In the genomic region with DNA sequence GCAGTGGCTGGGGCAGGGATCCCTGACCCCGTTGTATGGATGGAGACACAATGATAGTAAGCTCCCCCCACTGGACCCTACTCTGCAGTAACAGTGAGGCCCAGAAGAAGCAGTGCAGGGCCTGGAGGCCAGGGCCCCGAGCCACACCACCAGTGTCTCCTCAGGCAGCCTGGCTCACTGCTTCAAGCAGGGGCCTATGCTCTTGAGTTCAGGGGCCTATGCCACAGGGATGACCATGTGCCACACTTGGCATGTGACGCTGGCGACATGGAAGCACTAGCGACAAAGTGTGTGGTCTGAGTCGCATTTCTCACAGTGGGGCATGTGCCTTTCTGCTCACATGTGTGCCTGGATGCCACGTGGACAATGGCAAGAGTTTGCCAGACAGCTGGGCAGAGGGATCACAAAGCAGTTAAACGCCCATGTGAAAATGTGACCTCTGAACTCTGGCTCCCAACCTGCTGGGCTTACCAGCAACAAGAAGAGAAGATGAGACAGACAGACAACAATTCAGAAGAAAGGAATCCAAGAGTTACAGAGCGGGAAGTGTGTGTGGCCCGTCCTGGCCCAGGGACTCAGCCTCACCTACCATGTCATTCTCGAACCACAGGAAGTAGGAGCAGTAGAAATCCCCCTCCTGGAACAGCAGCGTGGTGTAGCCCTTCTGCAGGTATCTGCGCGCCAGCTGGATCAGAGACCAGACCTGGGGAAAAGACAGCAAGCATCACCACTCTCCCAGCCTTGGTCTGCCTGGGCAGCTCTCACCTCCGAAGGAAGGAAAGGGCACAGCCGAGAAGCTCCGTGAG, we compare ENCODE assay signal across 16 cellular contexts. TPM values are rescaled to one million over a fixed set of nuclear protein-coding genes. Genes with fewer than 3 reads are reported as not detected.
DNase-seq lines count a peak whose midpoint lies in the region; ATAC-seq lines count a peak whose summit lies in the region.
"Had no signal": no experiment of that assay in that cellular context is flagged by ENCODE, and none has a peak within 500 bp of the region (broad histone marks: within the 10 kb centered on the region; RNA-seq: fewer than 3 reads in every experiment).

No MANE protein-coding gene starts in this region.

- peaks cover 5% of the 10 kb centered on the region for H3K4me1 Mint-ChIP-seq in activated T-cell treated with anti-CD3 and anti-CD28 coated beads, Interleukin-2, amount 50 U/mL, for 72 hours (ENCODE audit: low read depth)
- H3K4me1 Mint-ChIP-seq in dendritic cell treated with granulocyte-macrophage colony-stimulating factor and Interleukin-4, amounts not matched to agents 40 ng/mL and 50 ng/mL, for 4 days (ENCODE audit: low read depth) = peaks cover 27% of the 10 kb centered on the region
- H3K4me1 Mint-ChIP-seq in stimulated activated naive B cell treated with anti-CD40 and anti-IgM and Interleukin-4, amounts not matched to agents 10 μg/mL and 1 μg/mL and 100 μg/mL, for 72 hours = peaks cover 8 to 25% of the 10 kb centered on the region in 2 donors

- no peak overlapping the region for H3K4me3 Mint-ChIP-seq in activated T-cell treated with anti-CD3 and anti-CD28 coated beads, Interleukin-2, amount 50 U/mL, for 72 hours
- H3K4me3 Mint-ChIP-seq in dendritic cell treated with granulocyte-macrophage colony-stimulating factor and Interleukin-4, amounts not matched to agents 40 ng/mL and 50 ng/mL, for 4 days = no peak overlapping the region
- H3K4me3 Mint-ChIP-seq in stimulated activated naive B cell treated with anti-CD40 and anti-IgM and Interleukin-4, amounts not matched to agents 10 μg/mL and 1 μg/mL and 100 μg/mL, for 72 hours = no peak overlapping the region
- H3K4me3 Mint-ChIP-seq: CD14-positive monocyte, H9 had no signal

- H3K27ac Mint-ChIP-seq in activated T-cell treated with anti-CD3 and anti-CD28 coated beads, Interleukin-2, amount 50 U/mL, for 72 hours = peak overlapping the region; percentile 71
- peak overlapping the region; percentile 62 for H3K27ac Mint-ChIP-seq in dendritic cell treated with granulocyte-macrophage colony-stimulating factor and Interleukin-4, amounts not matched to agents 40 ng/mL and 50 ng/mL, for 4 days
- peak overlapping the region; percentile 56 for H3K27ac Mint-ChIP-seq in stimulated activated naive B cell treated with anti-CD40 and anti-IgM and Interleukin-4, amounts not matched to agents 10 μg/mL and 1 μg/mL and 100 μg/mL, for 72 hours
- H3K27ac Mint-ChIP-seq: H9 had no signal

- no peak for ATAC-seq in activated T-cell treated with anti-CD3 and anti-CD28 coated beads, Interleukin-2, amount 50 U/mL, for 72 hours (replicated peaks in 1 of 2)
- ATAC-seq in stimulated activated naive B cell treated with anti-CD40 and anti-IgM and Interleukin-4, amounts not matched to agents 10 μg/mL and 1 μg/mL and 100 μg/mL, for 72 hours (replicated peaks) = no peak
- no peak for ATAC-seq in GM21723 (IDR thresholded peaks at IDR 0.05; ENCODE audit: unreplicated experiment)

- no peak for DNase-seq in activated T-cell treated with anti-CD3 and anti-CD28 coated beads, Interleukin-2, amount 50 U/mL, for 72 hours
- DNase-seq in activated T-cell treated with anti-CD3 and anti-CD28 coated beads for 4 hours (no peak), mesenteric fat pad (ENCODE audit: low spot score) (peak; percentile 71), GOT3 (lab: John Stamatoyannopoulos, UW) (no peak), HuH-7.5 (ENCODE audit: low spot score) (no peak)
- no peak for DNase-seq in stimulated activated naive B cell treated with anti-CD40 and anti-IgM and Interleukin-4, amounts not matched to agents 10 μg/mL and 1 μg/mL and 100 μg/mL, for 72 hours
- DNase-seq: 8988T; DMS79; H9; NCI-H1092 treated with DMSO at 0.1 percent for 48 hours; NCI-H748 treated with DMSO at 0.1 percent for 48 hours; NK-92 treated with Interleukin-12 subunit alpha and Interleukin-12 subunit beta, amount 100 ng/mL, for 24 hours; Right ventricle myocardium superior had no signal

- H3K27me3 Mint-ChIP-seq in activated T-cell treated with anti-CD3 and anti-CD28 coated beads, Interleukin-2, amount 50 U/mL, for 72 hours (ENCODE audit: low read depth) = no peaks in the 10 kb centered on the region
- no peaks in the 10 kb centered on the region for H3K27me3 Mint-ChIP-seq in dendritic cell treated with granulocyte-macrophage colony-stimulating factor and Interleukin-4, amounts not matched to agents 40 ng/mL and 50 ng/mL, for 4 days
- H3K27me3 Mint-ChIP-seq in stimulated activated naive B cell treated with anti-CD40 and anti-IgM and Interleukin-4, amounts not matched to agents 10 μg/mL and 1 μg/mL and 100 μg/mL, for 72 hours = no peaks in the 10 kb centered on the region

- intact Hi-C loops in dendritic cell treated with granulocyte-macrophage colony-stimulating factor and Interleukin-4, amounts not matched to agents 40 ng/mL and 50 ng/mL, for 4 days (cut with micrococcal nuclease) = no loop called here

- H3K9me3 Mint-ChIP-seq in activated T-cell treated with anti-CD3 and anti-CD28 coated beads, Interleukin-2, amount 50 U/mL, for 72 hours = no peaks in the 10 kb centered on the region
- H3K9me3 Mint-ChIP-seq in dendritic cell treated with granulocyte-macrophage colony-stimulating factor and Interleukin-4, amounts not matched to agents 40 ng/mL and 50 ng/mL, for 4 days = no peaks in the 10 kb centered on the region
- H3K9me3 Mint-ChIP-seq in stimulated activated naive B cell treated with anti-CD40 and anti-IgM and Interleukin-4, amounts not matched to agents 10 μg/mL and 1 μg/mL and 100 μg/mL, for 72 hours = no peaks in the 10 kb centered on the region
- H3K9me3 Mint-ChIP-seq: CD14-positive monocyte, H9 had no signal

- H3K36me3 Mint-ChIP-seq in activated T-cell treated with anti-CD3 and anti-CD28 coated beads, Interleukin-2, amount 50 U/mL, for 72 hours (ENCODE audit: insufficient read depth in 2 of 2) = peaks cover 0 to 2% of the 10 kb centered on the region in 2 donors
- H3K36me3 Mint-ChIP-seq in dendritic cell treated with granulocyte-macrophage colony-stimulating factor and Interleukin-4, amounts not matched to agents 40 ng/mL and 50 ng/mL, for 4 days (ENCODE audit: low read depth) = peaks cover 100% of the 10 kb centered on the region
- H3K36me3 Mint-ChIP-seq in stimulated activated naive B cell treated with anti-CD40 and anti-IgM and Interleukin-4, amounts not matched to agents 10 μg/mL and 1 μg/mL and 100 μg/mL, for 72 hours = peaks cover 28 to 44% of the 10 kb centered on the region in 2 donors

RNA-seq across cellular contexts. Expression of a gene that starts 4.7 kb away (rescaled TPM):
- total RNA-seq in activated T-cell treated with anti-CD3 and anti-CD28 coated beads, Interleukin-2, amount 50 U/mL, for 72 hours = 10 to 100 TPM in 1 of 2 donors, 1 to 10 TPM in 1; 6.7 to 10.4 TPM
- total RNA-seq in mesenteric fat pad = 22.4 TPM

RNA-seq across cellular contexts. Expression of a gene that starts 27.1 kb away (rescaled TPM):
- 10 to 100 TPM; 58.5 to 62.1 TPM for total RNA-seq in activated T-cell treated with anti-CD3 and anti-CD28 coated beads, Interleukin-2, amount 50 U/mL, for 72 hours
- total RNA-seq in mesenteric fat pad = 56.2 TPM
